13 cellular contexts compared by ENCODE assay signal in genomic region chrX:138756234-138756633, GRCh38. TPM values are rescaled to one million over a fixed set of nuclear protein-coding genes. Genes with fewer than 3 reads are reported as not detected.
A peak's percentile ranks its signal among the peaks of the same experiment; 100 is the strongest.
DNase-seq lines count a peak whose midpoint lies in the region; ATAC-seq and TF ChIP-seq lines count a peak whose summit lies in the region.
"Had no signal": no experiment of that assay in that cellular context is flagged by ENCODE, and none has a peak within 500 bp of the region (broad histone marks: within the 10 kb centered on the region; RNA-seq: fewer than 3 reads in every experiment).

No MANE protein-coding gene starts in this region.

- TF ChIP-seq CTCF in cardiac muscle cell (IDR thresholded peaks at IDR 0.05; ENCODE audit: low read depth, low read length) = no peak
- TF ChIP-seq CTCF in brain microvascular endothelial cell (IDR thresholded peaks at IDR 0.05; ENCODE audit: low read depth, low read length, missing control alignments) = peak; percentile 46

- intact Hi-C loops in Right ventricle myocardium inferior (cut with DNase I) = no loop called here

- in situ Hi-C loops in brain microvascular endothelial cell (cut with HindIII; ENCODE audit: low pct_ligation_motif_present, low sequenced_read_pairs) = no loop called here

- H3K36me3 ChIP-seq in cardiac muscle cell (no peaks in the 10 kb centered on the region), brain microvascular endothelial cell (replicated peaks) (no peaks in the 10 kb centered on the region)
- H3K36me3 ChIP-seq: BLaER1 had no signal

- H3K27me3 ChIP-seq in cardiac muscle cell (no peaks in the 10 kb centered on the region), brain microvascular endothelial cell (replicated peaks) (no peaks in the 10 kb centered on the region)

- peaks cover 13% of the 10 kb centered on the region for H3K4me1 ChIP-seq in cardiac muscle cell (ENCODE audit: low read depth)
- H3K4me1 ChIP-seq: BLaER1 had no signal

- DNase-seq in cardiac muscle cell (ENCODE audit: low read depth in 1 of 2, low spot score in 1 of 2) (peak; percentile 6 to 77), Right ventricle myocardium inferior (ENCODE audit: missing footprints) (no peak), brain microvascular endothelial cell (peak; percentile 2), left lobe of liver (ENCODE audit: low spot score) (no peak), NCI-H1930 (lab: John Stamatoyannopoulos, UW) (no peak)
- DNase-seq: effector CD4-positive, alpha-beta T cell; naive B cell; NCI-H446 had no signal

- no peaks in the 10 kb centered on the region for H3K9me3 ChIP-seq in cardiac muscle cell (ENCODE audit: low read depth)
- H3K9me3 ChIP-seq: BLaER1 had no signal

- no peak overlapping the region for H3K27ac ChIP-seq in cardiac muscle cell
- no peak overlapping the region for H3K27ac ChIP-seq in brain microvascular endothelial cell
- H3K27ac ChIP-seq: BLaER1 had no signal

- H3K4me3 ChIP-seq in cardiac muscle cell = no peak overlapping the region
- H3K4me3 ChIP-seq in brain microvascular endothelial cell (ENCODE audit: low read depth, low read length) = no peak overlapping the region
- H3K4me3 ChIP-seq: BLaER1 had no signal

- ATAC-seq in Right ventricle myocardium inferior = no peak
- ATAC-seq in left lobe of liver = peak; percentile 44
- no peak for ATAC-seq in HG03460 (IDR thresholded peaks at IDR 0.05; ENCODE audit: unreplicated experiment)
- no peak for ATAC-seq in HG02938 (IDR thresholded peaks at IDR 0.05; ENCODE audit: unreplicated experiment)
- no peak for ATAC-seq in GM18868 (IDR thresholded peaks at IDR 0.05; ENCODE audit: unreplicated experiment)

RNA-seq across cellular contexts. Expression of gene FGF13, which starts 44.7 kb away (rescaled TPM):
- 23.7 and 26.4 TPM in 2 replicates for total RNA-seq in cardiac muscle cell
- polyA plus RNA-seq in cardiac muscle cell = 88.9 and 118 TPM in 2 replicates
- 0.51 TPM for total RNA-seq in Right ventricle myocardium inferior
- 0.55 TPM for total RNA-seq in left lobe of liver
- total RNA-seq: activated CD8-positive, alpha-beta memory T cell treated with anti-CD3 and anti-CD28 coated beads for 36 hours had no signal

Comparison
In these comparisons a context has a peak if more than half of its experiments do, and no peak if none do; other contexts are left out.
1. DNase-seq: peak in cardiac muscle cell (2 of 2) and brain microvascular endothelial cell (single experiment); none in Right ventricle myocardium inferior (single experiment), left lobe of liver (single experiment) and NCI-H1930 (0 of 2).
2. RNA of gene FGF13, which starts 44.7 kb away (total RNA-seq): 23.7 to 26.4 TPM in cardiac muscle cell; 0.55 TPM in left lobe of liver (single experiment) and 0.51 TPM in Right ventricle myocardium inferior (single experiment); every median in the first group is over 10 times any median in the second.